Comparison of ENCODE assay signal across 9 cellular contexts in genomic region chr14:104820669-104821228, GRCh38. TPM values are rescaled to one million over a fixed set of nuclear protein-coding genes. Genes with fewer than 3 reads are reported as not detected.
DNase-seq lines count a peak whose midpoint lies in the region; ATAC-seq, FAIRE-seq and TF ChIP-seq lines count a peak whose summit lies in the region.
"Had no signal": no experiment of that assay in that cellular context is flagged by ENCODE, and none has a peak within 500 bp of the region (broad histone marks: within the 10 kb centered on the region; RNA-seq: fewer than 3 reads in every experiment).

No MANE protein-coding gene starts in this region.

- in situ Hi-C loops in KBM-7 (cut with MboI; ENCODE audit: low pct_unique_long_range_greater_than_20kb, low sequenced_read_pairs), result no loop called here

- peak; percentile 42 to 52 (median 48) for ATAC-seq in heart left ventricle

- TF ChIP-seq CTCF in VCaP (conservative IDR thresholded peaks at IDR 0.05) (peak; percentile 62), heart left ventricle (IDR thresholded peaks at IDR 0.05) (peak; percentile 19 to 64 (median 44))

- peaks cover 0 to 3% (median 0%) of the 10 kb centered on the region in 12 donors for H3K9me3 ChIP-seq in heart left ventricle
- H3K9me3 ChIP-seq: suprapubic skin had no signal

- peaks cover 0 to 4% (median 0%) of the 10 kb centered on the region in 9 donors for H3K36me3 ChIP-seq in heart left ventricle
- H3K36me3 ChIP-seq: suprapubic skin had no signal

- H3K4me3 ChIP-seq in heart left ventricle, result no peak overlapping the region
- H3K4me3 ChIP-seq: suprapubic skin had no signal

- TF ChIP-seq POLR2A in heart left ventricle (IDR thresholded peaks at IDR 0.05) (no peak), H54 (IDR thresholded peaks at IDR 0.05; ENCODE audit: low read depth, low read length) (no peak)

- no peak for FAIRE-seq in H54 (lab: Jason Lieb, UNC)

- peak; percentile 81 for DNase-seq in HPDE6-E6E7 (ENCODE audit: extremely low spot score)
- peak in 4 of 5 donors; percentile 50 to 70 (median 62) for DNase-seq in heart left ventricle
- peak; percentile 54 for DNase-seq in putamen (ENCODE audit: low spot score)
- DNase-seq in KBM-7, result no peak
- DNase-seq in H54 (ENCODE audit: insufficient read length, low spot score), result no peak
- DNase-seq in effector CD4-positive, alpha-beta T cell, result no peak
- no peak for DNase-seq in activated T-cell treated with anti-CD3 and anti-CD28 coated beads for 4 hours

- H3K27me3 ChIP-seq in heart left ventricle, result peaks cover 0 to 10% (median 0%) of the 10 kb centered on the region in 9 donors
- H3K27me3 ChIP-seq: suprapubic skin had no signal

- intact Hi-C loops in heart left ventricle (cut with DNase I), result no loop called here

- 20 to 25% (median 23%) methylated on average over 20 to 22 of the region's 22 CpGs for WGBS in heart left ventricle, 4 donors

- H3K4me1 ChIP-seq in heart left ventricle, result peaks cover 0 to 27% (median 14%) of the 10 kb centered on the region in 12 donors

- no peak overlapping the region for H3K27ac ChIP-seq in VCaP
- H3K27ac ChIP-seq in heart left ventricle, result no peak overlapping the region
- H3K27ac ChIP-seq: suprapubic skin had no signal

RNA-seq across cellular contexts. Expression of gene ZBTB42, which starts 19.8 kb away (rescaled TPM):
- 10 to 100 TPM in 3 of 9 donors, 1 to 10 TPM in 6; 4.9 to 12.9 (median 7.4) TPM for total RNA-seq in heart left ventricle
- 10 to 100 TPM in 1 of 2 donors, 1 to 10 TPM in 1; 4.2 to 12.3 TPM for polyA plus RNA-seq in heart left ventricle

RNA-seq across cellular contexts. Expression of gene AKT1, which starts 25.2 kb away (rescaled TPM):
- total RNA-seq in heart left ventricle, result 100 to 1,000 TPM; 115 to 173 (median 143) TPM
- 100 to 1,000 TPM; 108 to 129 TPM for polyA plus RNA-seq in heart left ventricle

RNA-seq across cellular contexts. Expression of gene CEP170B, which starts 44.3 kb away (rescaled TPM):
- 10 to 100 TPM in 8 of 9 donors, 1 to 10 TPM in 1; 9.1 to 21.9 (median 12.5) TPM for total RNA-seq in heart left ventricle
- polyA plus RNA-seq in heart left ventricle, result 10 to 100 TPM in 1 of 2 donors, 1 to 10 TPM in 1; 7.5 to 17.9 TPM

Comparison
In these comparisons a context has a peak if more than half of its experiments do, and no peak if none do; other contexts are left out.
1. DNase-seq: peak in HPDE6-E6E7 (single experiment), heart left ventricle (4 of 5) and putamen (single experiment); none in KBM-7 (single experiment), H54 (single experiment), effector CD4-positive, alpha-beta T cell (single experiment) and activated T-cell treated with anti-CD3 and anti-CD28 coated beads for 4 hours (single experiment).